Comparison of ENCODE assay signal across 1 cellular context in genomic region chr14:24232121-24232644, GRCh38.
A peak's percentile ranks its signal among the peaks of the same experiment; 100 is the strongest.
TF ChIP-seq lines count a peak whose summit lies in the region.

Gene NEDD8, minus strand, starts transcription at chr14:24232367. Its CDS starts 100 bp downstream, at chr14:24232267.

TF ChIP-seq in GM12878, 131 proteins besides CTCF, POLR2A, EP300 and RAD21 (continued from another document):
- TF ChIP-seq ZNF592 (IDR thresholded peaks at IDR 0.05) (no peak), KAT2A (conservative IDR thresholded peaks at IDR 0.05; ENCODE audit: control insufficient read depth, low read depth, low read length) (no peak), NKRF (conservative IDR thresholded peaks at IDR 0.05) (0 out of 2 replicates have a peak, but pooled peaks have one; percentile 45), ATF3 (IDR thresholded peaks at IDR 0.05; ENCODE audit: borderline replicate concordance, extremely low read depth, low read depth, low read length) (no peak; the same call in 1 of the 2 replicates), ZBED1 (IDR thresholded peaks at IDR 0.05; ENCODE audit: borderline replicate concordance) (no peak), ZZZ3 (IDR thresholded peaks at IDR 0.05; ENCODE audit: control insufficient read depth, insufficient read length, low read depth) (no peak), ZNF384 (IDR thresholded peaks at IDR 0.05; ENCODE audit: borderline replicate concordance, low read depth, low read length) (no peak), CHD2 (IDR thresholded peaks at IDR 0.05; ENCODE audit: borderline replicate concordance, low read depth, low read length) (peak; percentile 43; the same call in 1 of the 2 replicates), PAX5 (IDR thresholded peaks at IDR 0.05; ENCODE audit: borderline replicate concordance, low read depth, low read length) (peak; percentile 34; the same call in 1 of the 2 replicates), HDAC2 (IDR thresholded peaks at IDR 0.05) (no peak), SMARCA5 (IDR thresholded peaks at IDR 0.05) (no peak), ZBTB4 (CRISPR knock-in tag; IDR thresholded peaks at IDR 0.05) (no peak), STAT3 (IDR thresholded peaks at IDR 0.05; ENCODE audit: low read depth, low read length) (no peak), ZBTB40 (IDR thresholded peaks at IDR 0.05; ENCODE audit: borderline replicate concordance) (peak; percentile 94; the same call in 1 of the 2 replicates), RBBP5 (conservative IDR thresholded peaks at IDR 0.05) (no peak), MTA2 (IDR thresholded peaks at IDR 0.05; ENCODE audit: low read depth) (peak; percentile 75; the same call in 1 of the 2 replicates), E2F8 (IDR thresholded peaks at IDR 0.05; ENCODE audit: low read depth, partially characterized antibody) (no peak), SUPT20H (IDR thresholded peaks at IDR 0.05; ENCODE audit: borderline replicate concordance, control insufficient read depth, low read depth, low read length) (no peak), ZNF687 (IDR thresholded peaks at IDR 0.05) (peak; percentile 20; the same call in 1 of the 2 replicates), MAX (IDR thresholded peaks at IDR 0.05; ENCODE audit: low read depth, low read length) (no peak), PAX8 (IDR thresholded peaks at IDR 0.05) (no peak), ZNF24 (IDR thresholded peaks at IDR 0.05) (no peak), E2F4 (IDR thresholded peaks at IDR 0.05; ENCODE audit: low read depth, low read length) (no peak), CREB1 (IDR thresholded peaks at IDR 0.05; ENCODE audit: low read depth) (peak; percentile 91), EZH2 (IDR thresholded peaks at IDR 0.05; ENCODE audit: borderline replicate concordance, control insufficient read depth, low read depth, low read length) (no peak), SREBF2 (IDR thresholded peaks at IDR 0.05; ENCODE audit: low read length) (no peak), HDGF (IDR thresholded peaks at IDR 0.05) (no peak), FOXK2 (IDR thresholded peaks at IDR 0.05) (no peak; the same call in 1 of the 2 replicates), KLF5 (IDR thresholded peaks at IDR 0.05; ENCODE audit: partially characterized antibody) (no peak), DPF2 (IDR thresholded peaks at IDR 0.05) (no peak), BRCA1 (IDR thresholded peaks at IDR 0.05; ENCODE audit: low read depth, low read length) (no peak), CBFB (IDR thresholded peaks at IDR 0.05; ENCODE audit: low read depth) (no peak), ATF7 (IDR thresholded peaks at IDR 0.05; ENCODE audit: low read depth) (no peak), CEBPB (IDR thresholded peaks at IDR 0.05; ENCODE audit: borderline replicate concordance in 1 of 2, low read depth in 2 of 2, low read length in 2 of 2) (no peak), ESRRA (IDR thresholded peaks at IDR 0.05; ENCODE audit: low read length) (no peak), MTA3 (IDR thresholded peaks at IDR 0.05; ENCODE audit: borderline replicate concordance, low read length) (no peak)
